1 cellular context compared by ENCODE assay signal in the genomic region with DNA sequence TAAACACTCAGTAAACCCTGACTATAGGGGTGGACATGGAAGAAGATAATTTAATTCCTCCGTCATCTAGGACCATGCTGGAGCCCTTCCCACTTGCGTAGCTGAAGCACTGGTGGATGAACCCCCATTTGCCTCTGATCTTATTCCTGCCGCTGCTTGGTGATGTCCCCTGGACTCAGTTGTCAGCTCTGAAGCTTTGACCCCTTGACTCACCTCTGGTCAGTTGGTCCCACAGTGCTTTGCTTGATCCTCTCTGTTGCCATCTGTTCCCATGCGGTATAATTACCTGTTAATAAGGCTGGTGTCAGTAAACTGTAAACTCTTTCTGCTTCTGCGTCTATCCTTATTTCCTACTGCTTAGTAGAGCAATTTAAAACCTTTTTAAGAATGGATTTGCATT.
TF ChIP-seq lines count a peak whose summit lies in the region.

No MANE protein-coding gene starts in this region.

TF ChIP-seq in GM12878, 131 proteins besides CTCF, POLR2A, EP300 and RAD21:
- TF ChIP-seq ZNF687 (IDR thresholded peaks at IDR 0.05), result peak; percentile 31; the same call in 1 of the 2 replicates
- no peak for TF ChIP-seq MLLT1 (IDR thresholded peaks at IDR 0.05)
- no peak for TF ChIP-seq JUNB (IDR thresholded peaks at IDR 0.05)
